Comparison of ENCODE assay signal across 37 cellular contexts in genomic region chr2:63127594-63127993, GRCh38.
"Had no signal": no experiment of that assay in that cellular context is flagged by ENCODE, and none has a peak within 500 bp of the region (broad histone marks: within the 10 kb centered on the region; RNA-seq: fewer than 3 reads in every experiment).

No MANE protein-coding gene starts in this region.

- H3K27me3 ChIP-seq: MG63 had no signal

- H3K4me3 ChIP-seq: MG63 had no signal

- H3K36me3 ChIP-seq: MG63 had no signal

- DNase-seq: Karpas-422, Kasumi-1, MG63, MM.1S, MV-4-11, NCI-H1048, NCI-H1092, NCI-H1092 treated with DMSO at 0.1 percent for 48 hours, NCI-H1105, NCI-H1105 treated with DMSO at 0.1 percent for 48 hours, NCI-H1417, NCI-H1417 treated with DMSO at 0.1 percent for 48 hours, NCI-H1436, NCI-H1436 treated with DMSO at 0.1 percent for 48 hours, NCI-H146, NCI-H1694, NCI-H1694 treated with DMSO at 0.1 percent for 48 hours, NCI-H187, NCI-H187 treated with DMSO at 0.1 percent for 48 hours, NCI-H1930, NCI-H2029, NCI-H2029 treated with DMSO at 0.1 percent for 48 hours, NCI-H2081, NCI-H2081 treated with DMSO at 0.1 percent for 48 hours, NCI-H2107, NCI-H2171, NCI-H2171 treated with DMSO at 0.1 percent for 48 hours, NCI-H2227 treated with DMSO at 0.1 percent for 48 hours, NCI-H226, NCI-H345, NCI-H446, NCI-H446 treated with DMSO at 0.1 percent for 48 hours, NCI-H510A, NCI-H510A treated with DMSO at 0.1 percent for 48 hours, NCI-H524, NCI-H524 treated with DMSO at 0.1 percent for 48 hours, NCI-H526 had no signal
